ENCODE assay signal across 2 cellular contexts in genomic region chr13:110542311-110542796, GRCh38.
TF ChIP-seq lines count a peak whose summit lies in the region.

No MANE protein-coding gene starts in this region.

TF ChIP-seq in SK-N-SH, 30 proteins besides CTCF, POLR2A, EP300 and RAD21 (continued from another document):
- TF ChIP-seq CHD2 (IDR thresholded peaks at IDR 0.05; ENCODE audit: low read length, partially characterized antibody) (no peak), YY1 (IDR thresholded peaks at IDR 0.05; ENCODE audit: low read depth) (no peak), FOXJ3 (CRISPR knock-in tag; IDR thresholded peaks at IDR 0.05) (no peak), GABPA (IDR thresholded peaks at IDR 0.05; ENCODE audit: low read depth) (no peak), NRF1 (IDR thresholded peaks at IDR 0.05; ENCODE audit: low read depth, low read length) (no peak), FOSL2 (IDR thresholded peaks at IDR 0.05; ENCODE audit: borderline replicate concordance, low read depth) (no peak), ZBTB33 (IDR thresholded peaks at IDR 0.05; ENCODE audit: borderline replicate concordance, low read depth) (no peak), RFX5 (IDR thresholded peaks at IDR 0.05; ENCODE audit: low read length) (no peak), TEAD4 (IDR thresholded peaks at IDR 0.05; ENCODE audit: borderline replicate concordance, insufficient read depth) (no peak), GATA2 (CRISPR knock-in tag; IDR thresholded peaks at IDR 0.05) (no peak)
- TF ChIP-seq, protein P1, sequence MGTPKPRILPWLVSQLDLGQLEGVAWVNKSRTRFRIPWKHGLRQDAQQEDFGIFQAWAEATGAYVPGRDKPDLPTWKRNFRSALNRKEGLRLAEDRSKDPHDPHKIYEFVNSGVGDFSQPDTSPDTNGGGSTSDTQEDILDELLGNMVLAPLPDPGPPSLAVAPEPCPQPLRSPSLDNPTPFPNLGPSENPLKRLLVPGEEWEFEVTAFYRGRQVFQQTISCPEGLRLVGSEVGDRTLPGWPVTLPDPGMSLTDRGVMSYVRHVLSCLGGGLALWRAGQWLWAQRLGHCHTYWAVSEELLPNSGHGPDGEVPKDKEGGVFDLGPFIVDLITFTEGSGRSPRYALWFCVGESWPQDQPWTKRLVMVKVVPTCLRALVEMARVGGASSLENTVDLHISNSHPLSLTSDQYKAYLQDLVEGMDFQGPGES (IDR thresholded peaks at IDR 0.05; ENCODE audit: low read depth, low read length), result no peak

TF ChIP-seq in SK-N-SH treated with all-trans-retinoic acid at 6 μM for 48 hours, 23 proteins besides CTCF, POLR2A, EP300 and RAD21 (continued from another document):
- no peak for TF ChIP-seq TSHZ2 (CRISPR knock-in tag; IDR thresholded peaks at IDR 0.05)
- no peak for TF ChIP-seq POU6F1 (CRISPR knock-in tag; IDR thresholded peaks at IDR 0.05; ENCODE audit: borderline replicate concordance, low read depth)
- TF ChIP-seq TOX (CRISPR knock-in tag; IDR thresholded peaks at IDR 0.05; ENCODE audit: borderline replicate concordance), result no peak
- TF ChIP-seq ZFP3 (CRISPR knock-in tag; IDR thresholded peaks at IDR 0.05), result no peak
- no peak for TF ChIP-seq GLIS3 (CRISPR knock-in tag; IDR thresholded peaks at IDR 0.05)
- TF ChIP-seq CSDC2 (CRISPR knock-in tag; IDR thresholded peaks at IDR 0.05), result no peak
- TF ChIP-seq ISL1 (CRISPR knock-in tag; IDR thresholded peaks at IDR 0.05), result no peak
- TF ChIP-seq BACH2 (CRISPR knock-in tag; IDR thresholded peaks at IDR 0.05; ENCODE audit: borderline replicate concordance), result no peak
TF ChIP-seq in SK-N-SH treated with all-trans-retinoic acid at 6 μM for 48 hours: peak in this region for 0.
